In the genomic region with DNA sequence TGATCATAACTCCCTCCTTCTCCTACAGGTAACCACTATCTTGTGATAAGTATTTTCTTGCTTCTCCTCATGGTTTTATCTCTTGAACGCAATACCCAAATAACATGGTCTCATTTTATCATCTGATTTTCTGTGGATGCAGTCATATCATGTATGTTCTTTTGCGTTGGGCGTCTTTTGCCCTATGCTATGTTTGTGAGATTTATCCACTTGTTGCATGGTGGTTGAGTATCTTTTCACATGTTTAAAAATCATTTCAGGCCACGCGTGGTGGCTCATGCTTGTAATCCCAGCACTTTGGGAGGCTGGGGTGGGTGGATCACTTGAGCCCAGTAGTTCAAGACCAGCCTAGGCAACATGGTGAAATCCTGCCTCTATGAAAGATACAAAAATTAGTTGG, we compare ENCODE assay signal across 35 cellular contexts. TPM values are rescaled to one million over a fixed set of nuclear protein-coding genes. Genes with fewer than 3 reads are reported as not detected.
"Had no signal": no experiment of that assay in that cellular context is flagged by ENCODE, and none has a peak within 500 bp of the region (broad histone marks: within the 10 kb centered on the region; RNA-seq: fewer than 3 reads in every experiment).

No MANE protein-coding gene starts in this region.

- H3K4me1 ChIP-seq: adrenal gland, ascending aorta, body of pancreas, breast epithelium had no signal

- H3K4me3 ChIP-seq: adrenal gland, ascending aorta, body of pancreas, breast epithelium, cardiac muscle cell had no signal

- H3K27me3 ChIP-seq: ascending aorta, body of pancreas, brain microvascular endothelial cell, breast epithelium, cardiac muscle cell had no signal

- H3K9me3 ChIP-seq: adrenal gland, body of pancreas, breast epithelium had no signal

- H3K36me3 ChIP-seq: adrenal gland, ascending aorta, brain microvascular endothelial cell, breast epithelium, cardiac muscle cell had no signal

- H3K27ac ChIP-seq: adrenal gland, ascending aorta, body of pancreas, brain microvascular endothelial cell, breast epithelium, cardiac muscle cell had no signal

- DNase-seq: activated effector memory CD4-positive, alpha-beta T cell treated with anti-CD3 and anti-CD28 coated beads, Interleukin-2, amount 50 U/mL, for 16 hours; activated effector memory CD4-positive, alpha-beta T cell treated with Interleukin-2 at 50 U/mL for 16 hours; activated gamma-delta T cell; activated gamma-delta T cell treated with Interleukin-2 at 50 U/mL for 16 hours; activated naive CD4-positive, alpha-beta T cell; activated naive CD4-positive, alpha-beta T cell treated with anti-CD3 and anti-CD28 coated beads for 36 hours; activated naive CD4-positive, alpha-beta T cell treated with anti-CD3 and anti-CD28 coated beads, Interleukin-2, amount 10 ng/mL, durations not matched to agents 7 days and 5 days; activated naive CD4-positive, alpha-beta T cell treated with anti-CD3 and anti-CD28 coated beads, Interleukin-2, amount 50 U/mL, for 16 hours; activated naive CD4-positive, alpha-beta T cell treated with Interleukin-2 at 50 U/mL for 16 hours; activated naive CD8-positive, alpha-beta T cell treated with anti-CD3 and anti-CD28 coated beads for 36 hours; activated naive CD8-positive, alpha-beta T cell treated with anti-CD3 and anti-CD28 coated beads, Interleukin-2, amount 10 ng/mL, durations not matched to agents 7 days and 5 days; activated naive CD8-positive, alpha-beta T cell treated with anti-CD3 and anti-CD28 coated beads, Interleukin-2, amount 50 U/mL, for 24 hours; activated T-cell treated with anti-CD3 and anti-CD28 coated beads, Interleukin-2, amount 50 U/mL, for 4 hours; activated T-cell treated with anti-CD3 and anti-CD28 coated beads, Interleukin-2, amount 50 U/mL, for 48 hours; activated T-cell treated with anti-CD3 and anti-CD28 coated beads, Interleukin-2, amount 50 U/mL, for 72 hours; adrenal gland; amniotic stem cell; amygdala; aorta; body of pancreas; brain microvascular endothelial cell; central memory CD4-positive, alpha-beta T cell; cerebellar nuclear complex had no signal

- ATAC-seq: activated naive CD4-positive, alpha-beta T cell treated with anti-CD3 and anti-CD28 coated beads, Interleukin-2, amount 50 U/mL, for 72 hours; activated naive CD8-positive, alpha-beta T cell treated with anti-CD3 and anti-CD28 coated beads, Interleukin-2, amount 50 U/mL, for 24 hours; activated T-cell treated with anti-CD3 and anti-CD28 coated beads, Interleukin-2, amount 50 U/mL, for 4 hours; activated T-cell treated with anti-CD3 and anti-CD28 coated beads, Interleukin-2, amount 50 U/mL, for 72 hours; activated T-helper 17 cell treated with anti-CD3 and anti-CD28 coated beads, Interleukin-2, amount 50 U/mL, for 72 hours; body of pancreas had no signal

RNA-seq across cellular contexts. Expression of gene PADI3, which starts 15.6 kb away (rescaled TPM):
- total RNA-seq: activated naive CD4-positive, alpha-beta T cell treated with anti-CD3 and anti-CD28 coated beads for 36 hours; activated naive CD4-positive, alpha-beta T cell treated with anti-CD3 and anti-CD28 coated beads, Interleukin-2, amount 50 U/mL, for 72 hours; activated naive CD8-positive, alpha-beta T cell treated with anti-CD3 and anti-CD28 coated beads for 36 hours; activated naive CD8-positive, alpha-beta T cell treated with anti-CD3 and anti-CD28 coated beads, Interleukin-2, amount 10 ng/mL, durations not matched to agents 7 days and 5 days; activated T-cell treated with anti-CD3 and anti-CD28 coated beads, Interleukin-2, amount 50 U/mL, for 4 hours; activated T-cell treated with anti-CD3 and anti-CD28 coated beads, Interleukin-2, amount 50 U/mL, for 72 hours; activated T-helper 1 cell treated with anti-CD3 and anti-CD28 coated beads, Interleukin-12 subunit alpha, Interleukin-12 subunit beta, Interleukin-2, Interleukin-4 antibody, amounts not matched to agents 30 ng/mL and 10 ng/mL and 1 ng/mL, durations not matched to agents 14 hours and 24 hours and 36 hours; activated T-helper 17 cell treated with anti-CD3 and anti-CD28 coated beads, Interleukin-2, amount 50 U/mL, for 72 hours; activated T-helper 2 cell treated with anti-CD3 and anti-CD28 coated beads, Interferon-gamma antibody, Interleukin-2, Interleukin-4, amounts not matched to agents 10 μg/mL and 5 μg/mL and 100 μg/mL, durations not matched to agents 14 hours and 24 hours and 36 hours; adrenal gland; aorta; ascending aorta; body of pancreas; breast epithelium; cardiac septum; cerebellum; chondrocyte had no signal

RNA-seq across cellular contexts. Expression of gene PADI4, which starts 43.5 kb away (rescaled TPM):
- total RNA-seq: activated T-helper 1 cell treated with anti-CD3 and anti-CD28 coated beads, Interleukin-12 subunit alpha, Interleukin-12 subunit beta, Interleukin-2, Interleukin-4 antibody, amounts not matched to agents 30 ng/mL and 10 ng/mL and 1 ng/mL, durations not matched to agents 14 hours and 24 hours and 36 hours; activated T-helper 2 cell treated with anti-CD3 and anti-CD28 coated beads, Interferon-gamma antibody, Interleukin-2, Interleukin-4, amounts not matched to agents 10 μg/mL and 5 μg/mL and 100 μg/mL, durations not matched to agents 14 hours and 24 hours and 36 hours; ascending aorta; astrocyte; body of pancreas; bronchial epithelial cell; cardiac muscle cell; chondrocyte had no signal

RNA-seq across cellular contexts. Expression of gene PADI1, which starts 59.5 kb away (rescaled TPM):
- total RNA-seq: activated naive CD4-positive, alpha-beta T cell treated with anti-CD3 and anti-CD28 coated beads for 36 hours; activated naive CD4-positive, alpha-beta T cell treated with anti-CD3 and anti-CD28 coated beads, Interleukin-2, amount 50 U/mL, for 72 hours; activated naive CD8-positive, alpha-beta T cell treated with anti-CD3 and anti-CD28 coated beads for 36 hours; activated naive CD8-positive, alpha-beta T cell treated with anti-CD3 and anti-CD28 coated beads, Interleukin-2, amount 10 ng/mL, durations not matched to agents 7 days and 5 days; activated T-cell treated with anti-CD3 and anti-CD28 coated beads, Interleukin-2, amount 50 U/mL, for 4 hours; activated T-cell treated with anti-CD3 and anti-CD28 coated beads, Interleukin-2, amount 50 U/mL, for 72 hours; activated T-helper 1 cell treated with anti-CD3 and anti-CD28 coated beads, Interleukin-12 subunit alpha, Interleukin-12 subunit beta, Interleukin-2, Interleukin-4 antibody, amounts not matched to agents 30 ng/mL and 10 ng/mL and 1 ng/mL, durations not matched to agents 14 hours and 24 hours and 36 hours; activated T-helper 17 cell treated with anti-CD3 and anti-CD28 coated beads, Interleukin-2, amount 50 U/mL, for 72 hours; activated T-helper 2 cell treated with anti-CD3 and anti-CD28 coated beads, Interferon-gamma antibody, Interleukin-2, Interleukin-4, amounts not matched to agents 10 μg/mL and 5 μg/mL and 100 μg/mL, durations not matched to agents 14 hours and 24 hours and 36 hours; adrenal gland; aorta; ascending aorta; astrocyte; body of pancreas; cardiac septum had no signal
